1 cellular context compared by ENCODE assay signal in the genomic region with DNA sequence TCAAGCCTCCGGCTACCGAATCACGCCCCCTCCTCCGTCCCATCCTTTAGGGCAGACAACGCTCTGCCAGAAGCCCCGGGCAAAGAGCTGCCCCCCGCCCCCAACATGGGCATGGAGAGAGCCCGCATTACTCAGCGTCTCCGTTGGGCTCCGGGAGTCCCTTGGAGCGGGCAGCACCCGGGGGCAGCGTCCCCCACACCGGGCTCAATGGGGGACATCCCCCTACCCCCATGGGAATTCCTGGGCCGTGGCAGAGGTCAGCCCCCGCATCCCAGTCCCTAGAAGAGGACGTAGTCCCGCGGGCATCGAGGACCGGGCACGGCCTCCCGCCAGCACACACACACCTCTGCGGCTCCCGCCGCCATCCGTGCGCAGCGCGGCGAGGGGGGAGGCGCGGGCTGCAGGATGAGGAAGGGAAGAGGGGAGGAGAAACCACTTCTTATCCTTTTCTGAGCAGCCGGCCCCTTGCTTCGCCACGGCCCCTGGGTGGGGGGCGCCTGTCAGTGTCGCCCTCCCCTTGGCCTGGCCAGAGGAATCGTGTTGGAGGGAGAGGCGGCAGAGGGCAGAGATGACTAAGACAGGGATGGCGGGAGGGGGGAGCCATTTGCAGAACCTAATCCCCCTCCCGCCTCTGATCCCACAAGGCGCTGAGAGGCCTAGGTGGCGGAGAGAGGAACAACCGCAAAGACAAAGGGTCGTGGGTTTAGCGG.
TF ChIP-seq lines count a peak whose summit lies in the region.

No MANE protein-coding gene starts in this region.

TF ChIP-seq in IMR-90, 13 proteins besides CTCF, POLR2A, EP300 and RAD21 (continued from another document):
- TF ChIP-seq, protein P1, sequence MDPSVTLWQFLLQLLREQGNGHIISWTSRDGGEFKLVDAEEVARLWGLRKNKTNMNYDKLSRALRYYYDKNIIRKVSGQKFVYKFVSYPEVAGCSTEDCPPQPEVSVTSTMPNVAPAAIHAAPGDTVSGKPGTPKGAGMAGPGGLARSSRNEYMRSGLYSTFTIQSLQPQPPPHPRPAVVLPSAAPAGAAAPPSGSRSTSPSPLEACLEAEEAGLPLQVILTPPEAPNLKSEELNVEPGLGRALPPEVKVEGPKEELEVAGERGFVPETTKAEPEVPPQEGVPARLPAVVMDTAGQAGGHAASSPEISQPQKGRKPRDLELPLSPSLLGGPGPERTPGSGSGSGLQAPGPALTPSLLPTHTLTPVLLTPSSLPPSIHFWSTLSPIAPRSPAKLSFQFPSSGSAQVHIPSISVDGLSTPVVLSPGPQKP (IDR thresholded peaks at IDR 0.05; ENCODE audit: borderline replicate concordance, low read depth, low read length): no peak
